Comparison of ENCODE assay signal across 8 cellular contexts in the genomic region with DNA sequence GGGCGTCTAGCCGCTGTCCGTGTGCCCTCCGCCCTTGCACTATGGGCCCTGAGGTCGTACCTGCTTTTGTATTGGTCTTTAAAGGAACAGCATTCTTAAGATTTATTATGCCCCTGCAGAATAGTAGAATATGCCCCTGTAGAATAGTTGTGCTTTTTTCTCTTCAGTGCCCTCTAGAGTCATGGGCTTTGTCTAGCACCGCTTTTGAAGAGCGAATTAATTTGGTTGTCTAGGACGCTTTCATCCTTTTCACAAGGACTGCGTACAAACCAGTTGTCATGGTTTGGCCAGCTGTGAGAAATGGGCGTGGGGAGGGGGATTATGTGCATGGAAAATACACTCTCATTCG. TPM values are rescaled to one million over a fixed set of nuclear protein-coding genes. Genes with fewer than 3 reads are reported as not detected.
DNase-seq lines count a peak whose midpoint lies in the region; ATAC-seq and TF ChIP-seq lines count a peak whose summit lies in the region.

No MANE protein-coding gene starts in this region.

- POLR2A ChIA-PET in naive thymus-derived CD4-positive, alpha-beta T cell (lab: Charles Lee), result interaction anchor here (0.6 to 5.5 kb wide), 37 partner anchors 8 to 1787 kb away, joined by 3 to 224 read pairs (median 5); a partner anchor contains a TSS

- CTCF ChIA-PET in naive thymus-derived CD4-positive, alpha-beta T cell (lab: Charles Lee), result interaction anchor here (1.4 to 3.7 kb wide), 3 partner anchors 11 to 87 kb away, joined by 5 to 30 read pairs (median 28); a partner anchor contains a TSS

- H3K36me3 ChIP-seq in BLaER1 treated with 17β-estradiol and CSF1 and Interleukin-3, amounts not matched to agents 10 nM and 100 nM, result peaks cover 62 to 75% (median 64%) of the 10 kb centered on the region in 11 experiments
- peaks cover 16% of the 10 kb centered on the region for H3K36me3 ChIP-seq in fibroblast of lung (ENCODE audit: control insufficient read depth, insufficient read depth, low read length)
- H3K36me3 ChIP-seq in naive thymus-derived CD4-positive, alpha-beta T cell (ENCODE audit: control insufficient read depth in 2 of 3, insufficient read depth in 3 of 3, low read length in 3 of 3), result peaks cover 23 to 65% (median 32%) of the 10 kb centered on the region in 3 experiments

- intact Hi-C loops in naive thymus-derived CD4-positive, alpha-beta T cell (cut with micrococcal nuclease), result loop anchor here (1.0 to 10.0 kb wide), 15 partner anchors 15 to 1053 kb away; a partner anchor contains a TSS

- ATAC-seq in GM18907 (IDR thresholded peaks at IDR 0.05; ENCODE audit: unreplicated experiment) (peak; percentile 22), HG03565 (IDR thresholded peaks at IDR 0.05; ENCODE audit: unreplicated experiment) (peak; percentile 18), HG03469 (IDR thresholded peaks at IDR 0.05; ENCODE audit: unreplicated experiment) (no peak)
- ATAC-seq in naive thymus-derived CD4-positive, alpha-beta T cell, result peak; percentile 36

- H3K9ac ChIP-seq in BLaER1 treated with 17β-estradiol and CSF1 and Interleukin-3, amounts not matched to agents 10 nM and 100 nM, result peak overlapping the region; percentile 96 to 100 (median 100)
- peak overlapping the region; percentile 95 for H3K9ac ChIP-seq in fibroblast of lung (ENCODE audit: insufficient read depth, low read length)

- peak overlapping the region; percentile 87 to 98 (median 92) for H3K4me3 ChIP-seq in BLaER1 treated with 17β-estradiol and CSF1 and Interleukin-3, amounts not matched to agents 10 nM and 100 nM
- H3K4me3 ChIP-seq in fibroblast of lung (replicated peaks in 1 of 4; ENCODE audit: control extremely low read depth in 1 of 4, insufficient read depth in 1 of 4, low read depth in 3 of 4, low read length in 4 of 4), result peak overlapping the region; percentile 74 to 100 (median 92)
- H3K4me3 ChIP-seq in naive thymus-derived CD4-positive, alpha-beta T cell (ENCODE audit: low read length), result peak overlapping the region; percentile 98

- peaks cover 28 to 81% (median 69%) of the 10 kb centered on the region in 7 donors for H3K4me1 Mint-ChIP-seq in naive thymus-derived CD4-positive, alpha-beta T cell

- H3K27me3 Mint-ChIP-seq in naive thymus-derived CD4-positive, alpha-beta T cell, result peaks cover 0 to 11% (median 0%) of the 10 kb centered on the region in 5 donors

- no peaks in the 10 kb centered on the region for H3K9me3 ChIP-seq in BLaER1 treated with 17β-estradiol and CSF1 and Interleukin-3, amounts not matched to agents 10 nM and 100 nM (replicated peaks in 1 of 11)
- H3K9me3 ChIP-seq in fibroblast of lung (ENCODE audit: control insufficient read depth, insufficient read depth, low read depth, low read length), result no peaks in the 10 kb centered on the region
- H3K9me3 ChIP-seq in naive thymus-derived CD4-positive, alpha-beta T cell (ENCODE audit: control insufficient read depth in 2 of 3, low read length in 3 of 3), result no peaks in the 10 kb centered on the region

- peak overlapping the region; percentile 97 to 100 (median 99) for H3K4me3 Mint-ChIP-seq in naive thymus-derived CD4-positive, alpha-beta T cell

- no peaks in the 10 kb centered on the region for H3K27me3 ChIP-seq in BLaER1 treated with 17β-estradiol and CSF1 and Interleukin-3, amounts not matched to agents 10 nM and 100 nM
- H3K27me3 ChIP-seq in fibroblast of lung (ENCODE audit: control insufficient read depth, insufficient read depth, low read length), result no peaks in the 10 kb centered on the region
- H3K27me3 ChIP-seq in naive thymus-derived CD4-positive, alpha-beta T cell (ENCODE audit: control insufficient read depth in 2 of 2, insufficient read depth in 2 of 2, low read length in 2 of 2), result no peaks in the 10 kb centered on the region

- peaks cover 72% of the 10 kb centered on the region for H3K79me2 ChIP-seq in fibroblast of lung (ENCODE audit: control insufficient read depth, insufficient read depth, low read length)

- H3K36me3 Mint-ChIP-seq in naive thymus-derived CD4-positive, alpha-beta T cell, result peaks cover 18 to 71% (median 44%) of the 10 kb centered on the region in 5 donors

- H3K4me2 ChIP-seq in BLaER1 treated with 17β-estradiol and CSF1 and Interleukin-3, amounts not matched to agents 10 nM and 100 nM, result peak overlapping the region; percentile 75 to 97 (median 88)
- peak overlapping the region; percentile 96 for H3K4me2 ChIP-seq in fibroblast of lung (ENCODE audit: extremely low read depth, insufficient read depth, low read length)

- DNase-seq in NCI-H69 (lab: John Stamatoyannopoulos, UW), result peak; percentile 88
- DNase-seq in activated T-cell treated with anti-CD3 and anti-CD28 coated beads for 4 hours, result peak; percentile 8
- DNase-seq in fibroblast of lung (ENCODE audit: low read depth in 2 of 2), result peak; percentile 77 to 79
- peak in 8 of 9 donors; percentile 30 to 77 (median 70) for DNase-seq in naive thymus-derived CD4-positive, alpha-beta T cell

- peak overlapping the region; percentile 99 to 100 (median 100) for H3K27ac Mint-ChIP-seq in naive thymus-derived CD4-positive, alpha-beta T cell

- H4K20me1 ChIP-seq in BLaER1 treated with 17β-estradiol and CSF1 and Interleukin-3, amounts not matched to agents 10 nM and 100 nM, result peaks cover 53 to 79% (median 66%) of the 10 kb centered on the region in 11 experiments
- peaks cover 13% of the 10 kb centered on the region for H4K20me1 ChIP-seq in fibroblast of lung (ENCODE audit: control insufficient read depth, extremely low read depth, insufficient read depth, low read length)

- peak overlapping the region; percentile 78 for H2AFZ ChIP-seq in fibroblast of lung (ENCODE audit: low read length)

- peaks cover 0 to 25% (median 0%) of the 10 kb centered on the region in 11 donors for H3K9me3 Mint-ChIP-seq in naive thymus-derived CD4-positive, alpha-beta T cell

- peak overlapping the region; percentile 95 to 100 (median 100) for H3K27ac ChIP-seq in BLaER1 treated with 17β-estradiol and CSF1 and Interleukin-3, amounts not matched to agents 10 nM and 100 nM
- peak overlapping the region; percentile 97 for H3K27ac ChIP-seq in fibroblast of lung (ENCODE audit: insufficient read depth, low read length)
- H3K27ac ChIP-seq in naive thymus-derived CD4-positive, alpha-beta T cell (ENCODE audit: low read depth, low read length), result peak overlapping the region; percentile 100

- peaks cover 33 to 42% (median 37%) of the 10 kb centered on the region in 10 experiments for H3K4me1 ChIP-seq in BLaER1 treated with 17β-estradiol and CSF1 and Interleukin-3, amounts not matched to agents 10 nM and 100 nM
- H3K4me1 ChIP-seq in fibroblast of lung (ENCODE audit: control insufficient read depth, extremely low read depth, insufficient read depth, low read length), result peaks cover 14% of the 10 kb centered on the region
- peaks cover 36 to 38% of the 10 kb centered on the region in 2 donors for H3K4me1 ChIP-seq in naive thymus-derived CD4-positive, alpha-beta T cell (ENCODE audit: control insufficient read depth in 2 of 2, insufficient read depth in 2 of 2, low read length in 2 of 2)

- TF ChIP-seq CTCF in fibroblast of lung (conservative IDR thresholded peaks at IDR 0.05 in 1 of 2, IDR thresholded peaks at IDR 0.05 in 1 of 2; ENCODE audit: low read depth in 1 of 2, low read length in 2 of 2), result peak; percentile 54 to 57

RNA-seq across cellular contexts. Expression of a gene that starts 0.6 kb away (rescaled TPM):
- 24.4 and 24.8 TPM in 2 replicates for total RNA-seq in fibroblast of lung
- 12.6 and 16.6 TPM in 2 replicates for polyA plus RNA-seq in fibroblast of lung
- polyA plus RNA-seq in fibroblast of lung (2012), result 10.4 and 10.8 TPM in 2 replicates
- 2.3 and 5.3 TPM in 2 replicates for polyA minus RNA-seq in fibroblast of lung (ENCODE audit: low replicate concordance)
- total RNA-seq in naive thymus-derived CD4-positive, alpha-beta T cell, result 100 to 1,000 TPM in 4 of 5 experiments, 10 to 100 TPM in 1; 46.7 to 192 (median 115) TPM
- polyA plus RNA-seq in naive thymus-derived CD4-positive, alpha-beta T cell, result 10 to 100 TPM; 11.3 to 16.6 TPM

RNA-seq across cellular contexts. Expression of a gene that starts 1.3 kb away (rescaled TPM):
- total RNA-seq in fibroblast of lung, result 393 and 439 TPM in 2 replicates
- polyA plus RNA-seq in fibroblast of lung, result 560 and 598 TPM in 2 replicates
- 398 and 441 TPM in 2 replicates for polyA plus RNA-seq in fibroblast of lung (2012)
- polyA minus RNA-seq in fibroblast of lung (ENCODE audit: low replicate concordance), result 251 and 297 TPM in 2 replicates
- 1,000 to 10,000 TPM in 4 of 5 experiments, 100 to 1,000 TPM in 1; 781 to 2,704 (median 1,632) TPM for total RNA-seq in naive thymus-derived CD4-positive, alpha-beta T cell
- 1,000 to 10,000 TPM; 1,423 to 1,510 TPM for polyA plus RNA-seq in naive thymus-derived CD4-positive, alpha-beta T cell

RNA-seq across cellular contexts. Expression of a gene that starts 10.5 kb away (rescaled TPM):
- total RNA-seq in fibroblast of lung, result 21.3 and 24.9 TPM in 2 replicates
- 5.3 and 6.9 TPM in 2 replicates for polyA plus RNA-seq in fibroblast of lung
- polyA plus RNA-seq in fibroblast of lung (2012), result 5.1 and 5.9 TPM in 2 replicates
- polyA minus RNA-seq in fibroblast of lung (ENCODE audit: low replicate concordance), result 0.96 and 8.8 TPM in 2 replicates
- total RNA-seq in naive thymus-derived CD4-positive, alpha-beta T cell, result 10 to 100 TPM; 34.5 to 69.6 (median 41.9) TPM
- polyA plus RNA-seq in naive thymus-derived CD4-positive, alpha-beta T cell, result 1 to 10 TPM; 7.4 to 8.2 TPM

RNA-seq across cellular contexts. Expression of a gene that starts 58.5 kb away (rescaled TPM):
- total RNA-seq in fibroblast of lung, result 4.4 and 9.1 TPM in 2 replicates
- 11.6 and 33.3 TPM in 2 replicates for polyA plus RNA-seq in fibroblast of lung
- polyA plus RNA-seq in fibroblast of lung (2012), result 5.4 and 20.7 TPM in 2 replicates
- polyA minus RNA-seq in fibroblast of lung (ENCODE audit: low replicate concordance), result 8.2 TPM in 1 of 2 replicates, not detected in the other
- 10 to 100 TPM in 1 of 5 experiments, 1 to 10 TPM in 4; 1.1 to 17.9 (median 1.6) TPM for total RNA-seq in naive thymus-derived CD4-positive, alpha-beta T cell
- not detected for polyA plus RNA-seq in naive thymus-derived CD4-positive, alpha-beta T cell

Comparison
In these comparisons a context has a peak if more than half of its experiments do, and no peak if none do; other contexts are left out.
1. DNase-seq: peak in every context shown above with its lines; median percentile 88 in NCI-H69; 78 in fibroblast of lung; 70 in naive thymus-derived CD4-positive, alpha-beta T cell; 8 in activated T-cell treated with anti-CD3 and anti-CD28 coated beads for 4 hours.